Comparison of ENCODE assay signal across 21 cellular contexts in genomic region chr5:127192836-127193341, GRCh38.
"Had no signal": no experiment of that assay in that cellular context is flagged by ENCODE, and none has a peak within 500 bp of the region (broad histone marks: within the 10 kb centered on the region; RNA-seq: fewer than 3 reads in every experiment).

No MANE protein-coding gene starts in this region.

- H3K4me3 Mint-ChIP-seq: activated CD4-positive, alpha-beta T cell treated with anti-CD3 and anti-CD28 coated beads, Interleukin-2, amount 10 ng/mL, durations not matched to agents 24 days and 14 days; activated CD8-positive, alpha-beta memory T cell treated with anti-CD3 and anti-CD28 coated beads, Interleukin-2, amount 10 ng/mL, durations not matched to agents 7 days and 5 days; activated CD8-positive, alpha-beta T cell treated with anti-CD3 and anti-CD28 coated beads for 36 hours; activated naive CD4-positive, alpha-beta T cell treated with anti-CD3 and anti-CD28 coated beads, Interleukin-2, amount 10 ng/mL, durations not matched to agents 7 days and 5 days; dendritic cell treated with granulocyte-macrophage colony-stimulating factor and Interleukin-4, amounts not matched to agents 40 ng/mL and 50 ng/mL, for 4 days; memory B cell; naive thymus-derived CD4-positive, alpha-beta T cell; stimulated activated naive CD8-positive, alpha-beta T cell treated with anti-CD3 and anti-CD28 coated beads, Interleukin-15, Interleukin-2, amounts not matched to agents 100 ng/mL and 50 ng/mL, for 24 hours; T-helper 2 cell treated with Interferon-gamma antibody and Interleukin-4, amounts not matched to agents 5 μg/mL and 100 μg/mL, for 36 hours had no signal

- H3K36me3 Mint-ChIP-seq: activated CD8-positive, alpha-beta memory T cell treated with anti-CD3 and anti-CD28 coated beads, Interleukin-2, amount 10 ng/mL, durations not matched to agents 7 days and 5 days; activated naive CD4-positive, alpha-beta T cell treated with anti-CD3 and anti-CD28 coated beads, Interleukin-2, amount 10 ng/mL, durations not matched to agents 7 days and 5 days; memory B cell had no signal

- DNase-seq: activated CD4-positive, alpha-beta T cell treated with anti-CD3 and anti-CD28 coated beads, Interleukin-2, amount 10 ng/mL, durations not matched to agents 24 days and 14 days; activated CD8-positive, alpha-beta memory T cell treated with anti-CD3 and anti-CD28 coated beads, Interleukin-2, amount 10 ng/mL, durations not matched to agents 7 days and 5 days; activated CD8-positive, alpha-beta T cell treated with anti-CD3 and anti-CD28 coated beads for 36 hours; activated effector memory CD4-positive, alpha-beta T cell treated with anti-CD3 and anti-CD28 coated beads, Interleukin-2, amount 50 U/mL, for 16 hours; activated naive CD4-positive, alpha-beta T cell treated with anti-CD3 and anti-CD28 coated beads, Interleukin-2, amount 10 ng/mL, durations not matched to agents 7 days and 5 days; activated T-cell treated with anti-CD3 and anti-CD28 coated beads for 4 hours; body of pancreas; effector CD8-positive, alpha-beta T cell; gastrocnemius medialis; hippocampal formation; naive thymus-derived CD4-positive, alpha-beta T cell; retina; stimulated activated CD4-positive, alpha-beta T cell treated with anti-CD3 and anti-CD28 coated beads, Interleukin-12 subunit alpha, Interleukin-12 subunit beta, amount 100 ng/mL, for 4 hours; tibial artery had no signal

- H3K4me1 ChIP-seq: gastrocnemius medialis, tibial artery had no signal

- H3K9me3 Mint-ChIP-seq: activated CD4-positive, alpha-beta T cell treated with anti-CD3 and anti-CD28 coated beads, Interleukin-2, amount 10 ng/mL, durations not matched to agents 24 days and 14 days; activated CD8-positive, alpha-beta T cell treated with anti-CD3 and anti-CD28 coated beads for 36 hours; activated naive CD4-positive, alpha-beta T cell treated with anti-CD3 and anti-CD28 coated beads, Interleukin-2, amount 10 ng/mL, durations not matched to agents 7 days and 5 days; memory B cell; stimulated activated naive CD8-positive, alpha-beta T cell treated with anti-CD3 and anti-CD28 coated beads, Interleukin-15, Interleukin-2, amounts not matched to agents 100 ng/mL and 50 ng/mL, for 24 hours; T-helper 2 cell treated with Interferon-gamma antibody and Interleukin-4, amounts not matched to agents 5 μg/mL and 100 μg/mL, for 36 hours had no signal

- H3K27me3 Mint-ChIP-seq: activated CD8-positive, alpha-beta T cell treated with anti-CD3 and anti-CD28 coated beads for 36 hours; progenitor cell of endocrine pancreas had no signal

- ATAC-seq: activated CD4-positive, CD25-positive, alpha-beta regulatory T cell treated with anti-CD3 and anti-CD28 coated beads, Interleukin-2, amount 50 U/mL, for 24 hours; activated CD8-positive, alpha-beta memory T cell treated with anti-CD3 and anti-CD28 coated beads, Interleukin-2, amount 10 ng/mL, durations not matched to agents 7 days and 5 days; activated CD8-positive, alpha-beta T cell treated with anti-CD3 and anti-CD28 coated beads for 36 hours; body of pancreas; gastrocnemius medialis; naive thymus-derived CD4-positive, alpha-beta T cell had no signal

- H3K9me3 ChIP-seq: body of pancreas, gastrocnemius medialis, tibial artery had no signal

- H3K4me3 ChIP-seq: body of pancreas, gastrocnemius medialis, tibial artery had no signal

- H3K4me1 Mint-ChIP-seq: activated CD4-positive, alpha-beta T cell treated with anti-CD3 and anti-CD28 coated beads, Interleukin-2, amount 10 ng/mL, durations not matched to agents 24 days and 14 days; activated CD8-positive, alpha-beta memory T cell treated with anti-CD3 and anti-CD28 coated beads, Interleukin-2, amount 10 ng/mL, durations not matched to agents 7 days and 5 days; activated naive CD4-positive, alpha-beta T cell treated with anti-CD3 and anti-CD28 coated beads, Interleukin-2, amount 10 ng/mL, durations not matched to agents 7 days and 5 days; memory B cell had no signal

- H3K27ac ChIP-seq: body of pancreas, gastrocnemius medialis, tibial artery, VCaP had no signal

- H3K27me3 ChIP-seq: body of pancreas, gastrocnemius medialis, tibial artery had no signal

- H3K36me3 ChIP-seq: gastrocnemius medialis, tibial artery had no signal

- H3K27ac Mint-ChIP-seq: activated CD4-positive, alpha-beta T cell treated with anti-CD3 and anti-CD28 coated beads, Interleukin-2, amount 10 ng/mL, durations not matched to agents 24 days and 14 days; activated CD8-positive, alpha-beta memory T cell treated with anti-CD3 and anti-CD28 coated beads, Interleukin-2, amount 10 ng/mL, durations not matched to agents 7 days and 5 days; activated CD8-positive, alpha-beta T cell treated with anti-CD3 and anti-CD28 coated beads for 36 hours; activated naive CD4-positive, alpha-beta T cell treated with anti-CD3 and anti-CD28 coated beads, Interleukin-2, amount 10 ng/mL, durations not matched to agents 7 days and 5 days; dendritic cell treated with granulocyte-macrophage colony-stimulating factor and Interleukin-4, amounts not matched to agents 40 ng/mL and 50 ng/mL, for 4 days; memory B cell; progenitor cell of endocrine pancreas; stimulated activated naive CD8-positive, alpha-beta T cell treated with anti-CD3 and anti-CD28 coated beads, Interleukin-15, Interleukin-2, amounts not matched to agents 100 ng/mL and 50 ng/mL, for 24 hours; T-helper 2 cell treated with Interferon-gamma antibody and Interleukin-4, amounts not matched to agents 5 μg/mL and 100 μg/mL, for 36 hours had no signal
